ENCODE assay signal across 8 cellular contexts in genomic region chr3:50292924-50293801, GRCh38. TPM values are rescaled to one million over a fixed set of nuclear protein-coding genes. Genes with fewer than 3 reads are reported as not detected.
DNase-seq lines count a peak whose midpoint lies in the region; ATAC-seq and TF ChIP-seq lines count a peak whose summit lies in the region.

No MANE protein-coding gene starts in this region.

- TF ChIP-seq POLR2A in HCT116 (IDR thresholded peaks at IDR 0.05; ENCODE audit: borderline replicate concordance, extremely low read depth, insufficient read depth, insufficient read length): peak; percentile 9

- H3K27me3 ChIP-seq in HCT116 (ENCODE audit: insufficient read depth, low read length): no peaks in the 10 kb centered on the region
- H3K27me3 ChIP-seq in heart right ventricle: no peaks in the 10 kb centered on the region
- no peaks in the 10 kb centered on the region for H3K27me3 ChIP-seq in skeletal muscle satellite cell (ENCODE audit: control insufficient read depth, insufficient read depth, low read length)

- H3K27ac ChIP-seq in HCT116 (ENCODE audit: low read depth, low read length) (peak overlapping the region; percentile 65), heart right ventricle (peak overlapping the region; percentile 20 to 95 (median 92))

- peaks cover 25% of the 10 kb centered on the region for H3K4me1 Mint-ChIP-seq in activated B cell treated with CpG ODN at 0.5 μM for 24 hours

- peak overlapping the region; percentile 85 for H3K4me2 ChIP-seq in HCT116 (ENCODE audit: low read length)
- peak overlapping the region; percentile 86 for H3K4me2 ChIP-seq in skeletal muscle satellite cell (ENCODE audit: low read length)

- TF ChIP-seq CTCF in HCT116 (IDR thresholded peaks at IDR 0.05 in 2 of 3, conservative IDR thresholded peaks at IDR 0.05 in 1 of 3; ENCODE audit: borderline replicate concordance in 1 of 3, insufficient read depth in 1 of 3, low read depth in 2 of 3, low read length in 2 of 3) (no peak), activated B cell treated with CpG ODN at 0.5 μM for 24 hours (IDR thresholded peaks at IDR 0.05) (no peak), heart right ventricle (IDR thresholded peaks at IDR 0.05) (no peak)

- WGBS in heart right ventricle, 2 donors: 60 to 65% methylated on average over 14 of the region's 14 CpGs

- H3K9me3 Mint-ChIP-seq in activated B cell treated with CpG ODN at 0.5 μM for 24 hours: no peaks in the 10 kb centered on the region

- H3K36me3 ChIP-seq in HCT116 (ENCODE audit: control insufficient read depth in 1 of 2, insufficient read depth in 2 of 2, low read length in 2 of 2) (peaks cover 19 to 27% of the 10 kb centered on the region in 2 experiments), heart right ventricle (peaks cover 0 to 34% (median 18%) of the 10 kb centered on the region in 9 donors), skeletal muscle satellite cell (ENCODE audit: insufficient read depth, low read length) (peaks cover 20% of the 10 kb centered on the region)

- peak overlapping the region; percentile 95 for H3K27ac Mint-ChIP-seq in activated B cell treated with CpG ODN at 0.5 μM for 24 hours

- CTCF ChIA-PET in HCT116 (lab: Charles Lee) (interaction anchor here (1.5 to 1.9 kb wide), 4 partner anchors 18 to 47 kb away, joined by 5 to 8 read pairs (median 6); no protein-coding TSS in a partner anchor), activated B cell treated with CpG ODN at 0.5 μM for 24 hours (lab: Charles Lee) (interaction anchor here (0.6 to 1.8 kb wide), 3 partner anchors 67 to 624 kb away, joined by 4 to 5 read pairs (median 4); no protein-coding TSS in a partner anchor)

- no peak overlapping the region for H2AFZ ChIP-seq in HCT116 (ENCODE audit: low read depth, low read length, poor library complexity, severe bottlenecking)

- H3K9me2 ChIP-seq in HCT116 (ENCODE audit: insufficient read depth): no peaks in the 10 kb centered on the region

- peaks cover 11 to 23% of the 10 kb centered on the region in 2 experiments for H3K4me1 ChIP-seq in HCT116 (ENCODE audit: control insufficient read depth in 1 of 2, insufficient read depth in 2 of 2, low read length in 2 of 2)
- peaks cover 17 to 40% (median 31%) of the 10 kb centered on the region in 9 donors for H3K4me1 ChIP-seq in heart right ventricle
- peaks cover 9% of the 10 kb centered on the region for H3K4me1 ChIP-seq in skeletal muscle satellite cell (ENCODE audit: control insufficient read depth, insufficient read depth, low read length)

- peaks cover 40% of the 10 kb centered on the region for H3K79me2 ChIP-seq in HCT116 (ENCODE audit: insufficient read depth, low read length)

- H3K36me3 Mint-ChIP-seq in activated B cell treated with CpG ODN at 0.5 μM for 24 hours (ENCODE audit: low read depth): peaks cover 32% of the 10 kb centered on the region

- H3K4me3 Mint-ChIP-seq in activated B cell treated with CpG ODN at 0.5 μM for 24 hours: peak overlapping the region; percentile 86

- POLR2A ChIA-PET in HCT116 (lab: Charles Lee) (interaction anchor here (1.0 to 1.8 kb wide), 8 partner anchors 10 to 58 kb away, joined by 3 to 7 read pairs (median 4); partner anchors contain the start of genes GNAI2, HYAL1 and LSMEM2), activated B cell treated with CpG ODN at 0.5 μM for 24 hours (lab: Charles Lee) (interaction anchor here (0.9 to 2.0 kb wide), 13 partner anchors 13 to 204 kb away, joined by 3 to 25 read pairs (median 6); partner anchors contain the start of genes CYB561D2, NPRL2, RASSF1 and RBM5)

- peak overlapping the region; percentile 98 to 99 for H3K4me3 ChIP-seq in HCT116 (replicated peaks in 1 of 2; ENCODE audit: low read depth in 1 of 2, low read length in 2 of 2)
- peak overlapping the region in 9 of 10 donors; percentile 17 to 100 (median 94) for H3K4me3 ChIP-seq in heart right ventricle
- peak overlapping the region; percentile 66 for H3K4me3 ChIP-seq in skeletal muscle satellite cell (ENCODE audit: low read length)

- TSS peak; percentile 99 for BruUV-seq in HCT116 (replicated peaks; lab: Mats Ljungman, UMichigan)

- no peak for TF ChIP-seq RAD21 in HCT116 (IDR thresholded peaks at IDR 0.05; ENCODE audit: low read depth)

- no peak for DNase-seq in HCT116 (ENCODE audit: low read depth, low spot score)
- DNase-seq in activated B cell treated with CpG ODN at 0.5 μM for 24 hours: no peak
- no peak for DNase-seq in heart right ventricle
- no peak for DNase-seq in NCI-H226
- DNase-seq in NCI-H2107 treated with DMSO at 0.1 percent for 48 hours (lab: John Stamatoyannopoulos, UW; ENCODE audit: unreplicated experiment): no peak

- H4K20me1 ChIP-seq in HCT116 (ENCODE audit: insufficient read depth): no peaks in the 10 kb centered on the region

- no peak for ATAC-seq in HCT116
- no peak for ATAC-seq in activated B cell treated with CpG ODN at 0.5 μM for 24 hours (ENCODE audit: low read depth)
- ATAC-seq in heart right ventricle: peak in 5 of 8 donors; percentile 0 to 11 (median 4)
- no peak for ATAC-seq in HG03571 (IDR thresholded peaks at IDR 0.05; ENCODE audit: unreplicated experiment)
- no peak for ATAC-seq in GM21367 (IDR thresholded peaks at IDR 0.05; ENCODE audit: unreplicated experiment)

- peak overlapping the region; percentile 99 for H3K9ac ChIP-seq in HCT116 (ENCODE audit: low read length)
- peak overlapping the region; percentile 66 for H3K9ac ChIP-seq in skeletal muscle satellite cell (ENCODE audit: low read depth, low read length)

- H3K9me3 ChIP-seq in HCT116 (ENCODE audit: control insufficient read depth in 1 of 2, insufficient read depth in 1 of 2, low read depth in 1 of 2, low read length in 2 of 2) (no peaks in the 10 kb centered on the region), heart right ventricle (no peaks in the 10 kb centered on the region), skeletal muscle satellite cell (replicated peaks; ENCODE audit: low read length) (no peaks in the 10 kb centered on the region)

- no peaks in the 10 kb centered on the region for H3K27me3 Mint-ChIP-seq in activated B cell treated with CpG ODN at 0.5 μM for 24 hours

- RAD21 ChIA-PET in HCT116 (lab: Charles Lee; ENCODE audit: low non-redundant PET in 1 of 2, low total read pairs in 2 of 2, uncharacterized antibody in 2 of 2, unreplicated experiment in 2 of 2): interaction anchor here in 1 of 2 experiments (0.7 kb wide), 1 partner anchor 28 kb away, joined by 4 read pairs; no protein-coding TSS in a partner anchor

- intact Hi-C loops in HCT116 (cut with micrococcal nuclease): no loop called here
- intact Hi-C loops in activated B cell treated with CpG ODN at 0.5 μM for 24 hours (cut with micrococcal nuclease): loop anchor here (1.0 to 10.0 kb wide), 10 partner anchors 28 to 1268 kb away; partner anchors contain the start of genes AMIGO3, CYB561D2, IMPDH2 and INKA1
- intact Hi-C loops in heart right ventricle (cut with DNase I): no loop called here

TF ChIP-seq in HCT116, 20 proteins besides CTCF, POLR2A, EP300 and RAD21 (continues in another document):
- TF ChIP-seq ZBTB33 (IDR thresholded peaks at IDR 0.05; ENCODE audit: extremely low read depth, insufficient replicate concordance, low read length) (no peak), CEBPB (IDR thresholded peaks at IDR 0.05; ENCODE audit: low read depth) (no peak), SP1 (IDR thresholded peaks at IDR 0.05; ENCODE audit: low read depth) (no peak)

RNA-seq across cellular contexts. Expression of gene IFRD2, which starts 0.9 kb away (rescaled TPM):
- total RNA-seq in HCT116 (2021; ENCODE audit: unreplicated experiment) (146 TPM), activated B cell treated with CpG ODN at 0.5 μM for 24 hours (92.2 and 105 TPM in 2 replicates), heart right ventricle (10 to 100 TPM; 45.3 to 96.2 (median 54.1) TPM)
- 101 and 103 TPM in 2 replicates for polyA plus RNA-seq in HCT116 (2012)
- 100 to 1,000 TPM in 1 of 2 donors, 10 to 100 TPM in 1; 88.1 to 123 TPM for polyA plus RNA-seq in heart right ventricle
- total RNA-seq in skeletal muscle satellite cell (2012; rRNA removed): 135 and 160 TPM in 2 replicates

RNA-seq across cellular contexts. Expression of gene HYAL3, which starts 6.0 kb away (rescaled TPM):
- total RNA-seq in HCT116 (2021; ENCODE audit: unreplicated experiment): 10.3 TPM
- polyA plus RNA-seq in HCT116 (2012): 4.6 and 6.5 TPM in 2 replicates
- 2.0 and 2.5 TPM in 2 replicates for total RNA-seq in activated B cell treated with CpG ODN at 0.5 μM for 24 hours
- total RNA-seq in heart right ventricle: 1 to 10 TPM in 8 of 10 donors, under 1 TPM in 2; 0.80 to 3.0 (median 1.9) TPM
- 1 to 10 TPM; 2.0 to 2.8 TPM for polyA plus RNA-seq in heart right ventricle
- 5.1 and 8.5 TPM in 2 replicates for total RNA-seq in skeletal muscle satellite cell (2012; rRNA removed)

RNA-seq across cellular contexts. Expression of gene NAA80, which starts 6.0 kb away (rescaled TPM):
- total RNA-seq in HCT116 (2021; ENCODE audit: unreplicated experiment): 21.3 TPM
- polyA plus RNA-seq in HCT116 (2012): 27.0 and 31.4 TPM in 2 replicates
- total RNA-seq in activated B cell treated with CpG ODN at 0.5 μM for 24 hours: 23.9 and 24.8 TPM in 2 replicates
- 10 to 100 TPM in 1 of 10 donors, 1 to 10 TPM in 9; 7.7 to 11.1 (median 8.2) TPM for total RNA-seq in heart right ventricle
- polyA plus RNA-seq in heart right ventricle: 10 to 100 TPM in 1 of 2 donors, 1 to 10 TPM in 1; 6.4 to 13.5 TPM
- total RNA-seq in skeletal muscle satellite cell (2012; rRNA removed): 8.1 and 13.5 TPM in 2 replicates

RNA-seq across cellular contexts. Expression of gene HYAL1, which starts 10.2 kb away (rescaled TPM):
- total RNA-seq in HCT116 (2021; ENCODE audit: unreplicated experiment) (6.1 TPM), activated B cell treated with CpG ODN at 0.5 μM for 24 hours (0.47 and 0.73 TPM in 2 replicates), heart right ventricle (100 to 1,000 TPM in 1 of 10 donors, 10 to 100 TPM in 9; 48.8 to 120 (median 66.7) TPM)
- 11.9 and 12.5 TPM in 2 replicates for polyA plus RNA-seq in HCT116 (2012)
- 10 to 100 TPM; 41.0 to 70.5 TPM for polyA plus RNA-seq in heart right ventricle
- 4.6 and 11.9 TPM in 2 replicates for total RNA-seq in skeletal muscle satellite cell (2012; rRNA removed)

RNA-seq across cellular contexts. Expression of gene LSMEM2, which starts 14.3 kb away (rescaled TPM):
- total RNA-seq in HCT116 (2021; ENCODE audit: unreplicated experiment) (not detected), activated B cell treated with CpG ODN at 0.5 μM for 24 hours (not detected in 2 replicates), heart right ventricle (10 to 100 TPM; 13.2 to 45.2 (median 33.2) TPM)
- polyA plus RNA-seq in HCT116 (2012): 0.18 and 0.41 TPM in 2 replicates
- polyA plus RNA-seq in heart right ventricle: 10 to 100 TPM in 1 of 2 donors, 1 to 10 TPM in 1; 1.9 to 26.3 TPM
- 0.87 TPM in 1 of 2 replicates, not detected in the other for total RNA-seq in skeletal muscle satellite cell (2012; rRNA removed)

Comparison
In these comparisons a context has a peak if more than half of its experiments do, and no peak if none do; other contexts are left out.
1. ATAC-seq: peak in heart right ventricle (5 of 8); none in HCT116 (single experiment), activated B cell treated with CpG ODN at 0.5 μM for 24 hours (single experiment), HG03571 (single experiment) and GM21367 (single experiment).
2. Peak in every context shown above with its lines, with median percentiles within 50 percentile points of each other: H3K4me3 ChIP-seq.